8 cellular contexts compared by ENCODE assay signal in the genomic region with DNA sequence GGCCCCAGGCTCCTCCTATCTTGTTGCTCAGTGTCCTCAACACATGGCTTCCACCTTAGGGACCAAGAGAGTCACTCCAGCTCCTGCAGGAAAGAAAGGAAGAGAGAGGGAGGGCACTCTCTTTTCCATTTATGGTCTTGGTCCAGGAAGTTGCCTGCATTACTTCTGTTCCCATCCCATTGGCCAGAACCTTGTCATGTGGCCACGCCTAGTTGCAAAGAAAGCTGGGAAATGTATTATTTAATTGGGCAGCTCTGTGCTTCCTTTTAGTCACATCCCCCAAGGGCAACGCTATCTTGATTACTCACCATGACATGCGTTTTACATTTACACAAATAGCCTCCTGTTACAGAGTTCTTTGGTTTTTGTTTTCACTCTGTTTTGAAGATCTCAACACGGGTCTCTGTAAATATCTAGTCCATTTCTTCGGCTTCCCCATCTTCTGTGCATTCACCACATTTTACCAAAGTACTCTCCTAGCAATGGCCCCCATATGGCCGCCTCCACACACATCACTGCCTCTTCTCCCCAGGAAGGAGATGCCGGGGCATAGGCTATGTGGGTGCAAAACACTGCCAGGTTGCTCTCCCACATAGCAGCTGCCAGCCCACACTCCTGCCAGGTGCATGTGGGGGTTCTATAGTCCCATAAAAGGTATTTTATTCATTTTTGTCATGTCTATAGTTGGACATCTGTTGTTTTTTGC. TPM values are rescaled to one million over a fixed set of nuclear protein-coding genes. Genes with fewer than 3 reads are reported as not detected.
A peak's percentile ranks its signal among the peaks of the same experiment; 100 is the strongest.
DNase-seq lines count a peak whose midpoint lies in the region; ATAC-seq, FAIRE-seq and TF ChIP-seq lines count a peak whose summit lies in the region.

No MANE protein-coding gene starts in this region.

- H3K79me2 ChIP-seq in OCI-LY1 (ENCODE audit: insufficient read depth, low read length): no peaks in the 10 kb centered on the region

- H2BK15ac ChIP-seq in neuronal stem cell (ENCODE audit: low read length): no peak overlapping the region

- H3K4me2 ChIP-seq in OCI-LY1 (ENCODE audit: low read length): no peak overlapping the region
- no peak overlapping the region for H3K4me2 ChIP-seq in neuronal stem cell (ENCODE audit: insufficient read depth, low read length, poor library complexity, severe bottlenecking)

- H3K9me3 Mint-ChIP-seq in dendritic cell treated with granulocyte-macrophage colony-stimulating factor and Interleukin-4, amounts not matched to agents 40 ng/mL and 50 ng/mL, for 4 days: peaks cover 18% of the 10 kb centered on the region

- no peak overlapping the region for H2BK5ac ChIP-seq in neuronal stem cell (ENCODE audit: low read length)

- DNase-seq in stimulated activated CD4-positive, alpha-beta T cell treated with anti-CD3 and anti-CD28 coated beads, Interleukin-4, amount 100 ng/mL, for 24 hours: peak; percentile 15
- DNase-seq in stimulated activated CD4-positive, alpha-beta T cell treated with anti-CD3 and anti-CD28 coated beads, Interleukin-4, amount 100 ng/mL, for 4 hours: no peak
- no peak for DNase-seq in neuronal stem cell (ENCODE audit: low spot score)
- DNase-seq in substantia nigra (lab: John Stamatoyannopoulos, UW): no peak
- no peak for DNase-seq in kidney

- no peaks in the 10 kb centered on the region for H3K27me3 ChIP-seq in OCI-LY1 (ENCODE audit: insufficient read depth, low read length)
- H3K27me3 ChIP-seq in neuronal stem cell (ENCODE audit: control insufficient read depth in 3 of 3, insufficient read depth in 3 of 3, low read depth in 1 of 3, low read length in 3 of 3): no peaks in the 10 kb centered on the region

- peaks cover 25% of the 10 kb centered on the region for H3K4me1 Mint-ChIP-seq in dendritic cell treated with granulocyte-macrophage colony-stimulating factor and Interleukin-4, amounts not matched to agents 40 ng/mL and 50 ng/mL, for 4 days (ENCODE audit: low read depth)

- H3K27ac Mint-ChIP-seq in dendritic cell treated with granulocyte-macrophage colony-stimulating factor and Interleukin-4, amounts not matched to agents 40 ng/mL and 50 ng/mL, for 4 days: peak overlapping the region; percentile 80

- ATAC-seq in GM21381 (IDR thresholded peaks at IDR 0.05; ENCODE audit: unreplicated experiment): no peak

- H3K4me3 Mint-ChIP-seq in dendritic cell treated with granulocyte-macrophage colony-stimulating factor and Interleukin-4, amounts not matched to agents 40 ng/mL and 50 ng/mL, for 4 days: no peak overlapping the region

- H3K23ac ChIP-seq in neuronal stem cell (ENCODE audit: low read depth, low read length, poor library complexity): no peak overlapping the region

- H4K20me1 ChIP-seq in OCI-LY1 (ENCODE audit: insufficient read depth, low read length): no peaks in the 10 kb centered on the region

- TF ChIP-seq CTCF in OCI-LY1 (IDR thresholded peaks at IDR 0.05; ENCODE audit: low read length) (no peak), kidney (IDR thresholded peaks at IDR 0.05; ENCODE audit: borderline replicate concordance, extremely low read depth, insufficient read depth) (no peak)

- no peak overlapping the region for H3K14ac ChIP-seq in neuronal stem cell (ENCODE audit: low read length)

- H2BK12ac ChIP-seq in neuronal stem cell (ENCODE audit: low read length): no peak overlapping the region

- H4K8ac ChIP-seq in neuronal stem cell (ENCODE audit: low read depth, low read length): no peak overlapping the region

- H3K27me3 Mint-ChIP-seq in dendritic cell treated with granulocyte-macrophage colony-stimulating factor and Interleukin-4, amounts not matched to agents 40 ng/mL and 50 ng/mL, for 4 days: no peaks in the 10 kb centered on the region

- no peaks in the 10 kb centered on the region for H3K36me3 Mint-ChIP-seq in dendritic cell treated with granulocyte-macrophage colony-stimulating factor and Interleukin-4, amounts not matched to agents 40 ng/mL and 50 ng/mL, for 4 days (ENCODE audit: low read depth)

- H3K4me3 ChIP-seq in OCI-LY1 (ENCODE audit: low read depth, low read length, poor library complexity, severe bottlenecking) (no peak overlapping the region), neuronal stem cell (ENCODE audit: low read length in 2 of 2) (no peak overlapping the region), kidney (ENCODE audit: low read length in 2 of 2) (no peak overlapping the region)

- H3K4ac ChIP-seq in neuronal stem cell (ENCODE audit: low read length): no peak overlapping the region

- H3K27ac ChIP-seq in OCI-LY1 (ENCODE audit: low read depth, low read length, poor library complexity, severe bottlenecking) (peak overlapping the region; percentile 70), neuronal stem cell (replicated peaks; ENCODE audit: low read length) (no peak overlapping the region), substantia nigra (ENCODE audit: low read depth, low read length, poor library complexity, severe bottlenecking) (no peak overlapping the region), kidney (ENCODE audit: low read depth in 2 of 2, low read length in 2 of 2) (no peak overlapping the region)

- intact Hi-C loops in dendritic cell treated with granulocyte-macrophage colony-stimulating factor and Interleukin-4, amounts not matched to agents 40 ng/mL and 50 ng/mL, for 4 days (cut with micrococcal nuclease): no loop called here
- intact Hi-C loops in kidney (cut with DNase I): no loop called here

- H3K36me3 ChIP-seq in OCI-LY1 (ENCODE audit: insufficient read depth, low read length): peaks cover 61% of the 10 kb centered on the region
- no peaks in the 10 kb centered on the region for H3K36me3 ChIP-seq in neuronal stem cell (replicated peaks in 1 of 2; ENCODE audit: control insufficient read depth in 2 of 2, insufficient read depth in 2 of 2, low read length in 2 of 2)
- H3K36me3 ChIP-seq in kidney (ENCODE audit: control insufficient read depth in 1 of 2, insufficient read depth in 2 of 2, low read length in 2 of 2): no peaks in the 10 kb centered on the region

- peaks cover 5% of the 10 kb centered on the region; the same call in 1 of the 2 replicates for H3K9me3 ChIP-seq in OCI-LY1 (ENCODE audit: low read length)
- no peaks in the 10 kb centered on the region for H3K9me3 ChIP-seq in neuronal stem cell (replicated peaks in 1 of 2; ENCODE audit: control insufficient read depth in 2 of 2, insufficient read depth in 1 of 2, low read depth in 1 of 2, low read length in 2 of 2)
- H3K9me3 ChIP-seq in kidney (ENCODE audit: control insufficient read depth in 1 of 2, low read length in 2 of 2): no peaks in the 10 kb centered on the region

- no peak overlapping the region for H4K91ac ChIP-seq in neuronal stem cell (ENCODE audit: low read depth, low read length, poor library complexity)

- peaks cover 5% of the 10 kb centered on the region; the same call in 1 of the 2 replicates for H3F3A ChIP-seq in OCI-LY1 (ENCODE audit: insufficient read depth, low read length)

- no peaks in the 10 kb centered on the region for H3K79me1 ChIP-seq in neuronal stem cell (ENCODE audit: low read depth, low read length)

- H2AFZ ChIP-seq in OCI-LY1 (ENCODE audit: low read length) (no peak overlapping the region), neuronal stem cell (ENCODE audit: low read length) (peak overlapping the region; percentile 79)

- H3K9me2 ChIP-seq in OCI-LY1 (ENCODE audit: low read depth, low read length): no peaks in the 10 kb centered on the region

- no peak overlapping the region for H3K9ac ChIP-seq in OCI-LY1 (ENCODE audit: low read length)
- no peak overlapping the region for H3K9ac ChIP-seq in neuronal stem cell (ENCODE audit: low read depth, low read length, poor library complexity)
- H3K9ac ChIP-seq in kidney (ENCODE audit: low read length in 2 of 2): no peak overlapping the region

- no peak overlapping the region for H2AK5ac ChIP-seq in neuronal stem cell (ENCODE audit: low read depth, low read length)

- WGBS in neuronal stem cell (ENCODE audit: extremely low coverage in 2 of 2, insufficient read length in 2 of 2, insufficient replicate concordance in 1 of 2), 2 donors: no CpG with 5 or more reads among the region's 7 CpGs

- H3K4me1 ChIP-seq in OCI-LY1 (ENCODE audit: insufficient read depth, low read length, severe bottlenecking) (peaks cover 20% of the 10 kb centered on the region), neuronal stem cell (ENCODE audit: control insufficient read depth in 2 of 2, insufficient read depth in 1 of 2, low read depth in 1 of 2, low read length in 2 of 2) (no peaks in the 10 kb centered on the region), kidney (ENCODE audit: control insufficient read depth in 1 of 2, insufficient read depth in 1 of 2, low read depth in 1 of 2, low read length in 2 of 2) (no peaks in the 10 kb centered on the region)

- no peak overlapping the region for H3K18ac ChIP-seq in neuronal stem cell (ENCODE audit: low read length)

- FAIRE-seq in kidney (lab: Jason Lieb, UNC): no peak

- no peak overlapping the region for H2BK120ac ChIP-seq in neuronal stem cell (ENCODE audit: low read depth, low read length)

RNA-seq across cellular contexts. Expression of gene ZMYND8, which starts 35.7 kb away (rescaled TPM):
- polyA plus RNA-seq in neuronal stem cell (2013, experiment 1 of 2): 44.7 TPM
- polyA plus RNA-seq in neuronal stem cell (2013, experiment 2 of 2): 45.0 TPM
- 37.5 TPM for total RNA-seq in kidney
- 10.5 TPM for polyA plus RNA-seq in kidney (ENCODE audit: insufficient read depth, low read depth, low replicate concordance)
